Comparison of ENCODE assay signal across 11 cellular contexts in the genomic region with DNA sequence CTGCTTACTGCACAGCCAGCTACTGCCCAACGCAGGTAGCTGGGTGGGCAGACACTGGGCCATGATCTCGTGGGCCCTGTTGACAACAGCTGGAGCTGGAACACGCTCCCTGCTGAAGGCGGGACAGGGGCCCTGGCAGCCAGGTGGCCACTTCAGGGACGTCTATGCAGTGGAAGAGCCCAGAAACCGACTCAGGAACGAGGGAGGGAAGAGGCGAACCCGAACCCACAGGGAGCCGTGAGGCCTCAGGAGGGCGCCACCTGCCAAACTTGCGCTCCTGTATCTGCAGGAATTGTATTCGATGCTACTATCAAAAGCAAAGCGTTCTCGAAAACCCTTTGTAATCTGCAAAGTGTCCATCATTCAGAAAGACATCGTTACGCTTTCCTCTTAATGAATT.
DNase-seq lines count a peak whose midpoint lies in the region; ATAC-seq and TF ChIP-seq lines count a peak whose summit lies in the region.
"Had no signal": no experiment of that assay in that cellular context is flagged by ENCODE, and none has a peak within 500 bp of the region (broad histone marks: within the 10 kb centered on the region; RNA-seq: fewer than 3 reads in every experiment).

No MANE protein-coding gene starts in this region.

- TF ChIP-seq CTCF in LNCaP clone FGC (IDR thresholded peaks at IDR 0.05; ENCODE audit: control insufficient read depth, extremely low read depth, insufficient read depth): peak; percentile 25

- no peak for ATAC-seq in stimulated activated effector memory CD8-positive, alpha-beta T cell treated with anti-CD3 and anti-CD28 coated beads, Interleukin-12 subunit alpha, Interleukin-12 subunit beta, amount 100 ng/mL, for 72 hours
- ATAC-seq in effector memory CD8-positive, alpha-beta T cell (replicated peaks): no peak

- no peak overlapping the region for H3K4me3 ChIP-seq in LNCaP clone FGC (ENCODE audit: low read depth, low read length)

- H3K27ac Mint-ChIP-seq in stimulated activated effector memory CD8-positive, alpha-beta T cell treated with anti-CD3 and anti-CD28 coated beads, Interleukin-12 subunit alpha, Interleukin-12 subunit beta, amount 100 ng/mL, for 72 hours: peak overlapping the region; percentile 60
- no peak overlapping the region for H3K27ac Mint-ChIP-seq in effector memory CD8-positive, alpha-beta T cell

- H3K9me3 Mint-ChIP-seq in stimulated activated effector memory CD8-positive, alpha-beta T cell treated with anti-CD3 and anti-CD28 coated beads, Interleukin-12 subunit alpha, Interleukin-12 subunit beta, amount 100 ng/mL, for 72 hours: no peaks in the 10 kb centered on the region
- no peaks in the 10 kb centered on the region for H3K9me3 Mint-ChIP-seq in effector memory CD8-positive, alpha-beta T cell

- H3K36me3 Mint-ChIP-seq in stimulated activated effector memory CD8-positive, alpha-beta T cell treated with anti-CD3 and anti-CD28 coated beads, Interleukin-12 subunit alpha, Interleukin-12 subunit beta, amount 100 ng/mL, for 72 hours: peaks cover 6% of the 10 kb centered on the region
- H3K36me3 Mint-ChIP-seq in effector memory CD8-positive, alpha-beta T cell (ENCODE audit: insufficient read depth): no peaks in the 10 kb centered on the region

- DNase-seq in activated effector memory CD4-positive, alpha-beta T cell treated with anti-CD3 and anti-CD28 coated beads, Interleukin-2, amount 50 U/mL, for 16 hours: peak; percentile 62
- no peak for DNase-seq in activated effector memory CD4-positive, alpha-beta T cell treated with Interleukin-2 at 50 U/mL for 16 hours
- DNase-seq in LNCaP clone FGC (ENCODE audit: low read depth) (no peak), dermis blood vessel endothelial cell (peak; percentile 12), AG08395 (ENCODE audit: low spot score) (no peak), NCI-H2029 (lab: John Stamatoyannopoulos, UW) (no peak)
- no peak for DNase-seq in stimulated activated effector memory CD8-positive, alpha-beta T cell treated with anti-CD3 and anti-CD28 coated beads, Interleukin-12 subunit alpha, Interleukin-12 subunit beta, amount 100 ng/mL, for 72 hours (ENCODE audit: low spot score in 2 of 2)
- no peak for DNase-seq in effector memory CD8-positive, alpha-beta T cell
- DNase-seq: activated gamma-delta T cell treated with Interleukin-2 at 50 U/mL for 16 hours; effector CD8-positive, alpha-beta T cell; NCI-H226 had no signal

- H3K27me3 Mint-ChIP-seq in effector memory CD8-positive, alpha-beta T cell: no peaks in the 10 kb centered on the region

- peaks cover 12% of the 10 kb centered on the region for H3K4me1 Mint-ChIP-seq in stimulated activated effector memory CD8-positive, alpha-beta T cell treated with anti-CD3 and anti-CD28 coated beads, Interleukin-12 subunit alpha, Interleukin-12 subunit beta, amount 100 ng/mL, for 72 hours
- peaks cover 0 to 11% of the 10 kb centered on the region in 2 donors for H3K4me1 Mint-ChIP-seq in effector memory CD8-positive, alpha-beta T cell (ENCODE audit: low read depth in 2 of 2)

- no peak overlapping the region for H3K4me3 Mint-ChIP-seq in stimulated activated effector memory CD8-positive, alpha-beta T cell treated with anti-CD3 and anti-CD28 coated beads, Interleukin-12 subunit alpha, Interleukin-12 subunit beta, amount 100 ng/mL, for 72 hours
- H3K4me3 Mint-ChIP-seq in effector memory CD8-positive, alpha-beta T cell: no peak overlapping the region

Comparison
In these comparisons a context has a peak if more than half of its experiments do, and no peak if none do; other contexts are left out.
1. DNase-seq: peak in activated effector memory CD4-positive, alpha-beta T cell treated with anti-CD3 and anti-CD28 coated beads, Interleukin-2, amount 50 U/mL, for 16 hours (single experiment) and dermis blood vessel endothelial cell (single experiment); none in activated effector memory CD4-positive, alpha-beta T cell treated with Interleukin-2 at 50 U/mL for 16 hours (single experiment), LNCaP clone FGC (single experiment), stimulated activated effector memory CD8-positive, alpha-beta T cell treated with anti-CD3 and anti-CD28 coated beads, Interleukin-12 subunit alpha, Interleukin-12 subunit beta, amount 100 ng/mL, for 72 hours (0 of 2), AG08395 (single experiment), NCI-H2029 (single experiment) and effector memory CD8-positive, alpha-beta T cell (0 of 3).